Comparison of ENCODE assay signal across 20 cellular contexts in the genomic region with DNA sequence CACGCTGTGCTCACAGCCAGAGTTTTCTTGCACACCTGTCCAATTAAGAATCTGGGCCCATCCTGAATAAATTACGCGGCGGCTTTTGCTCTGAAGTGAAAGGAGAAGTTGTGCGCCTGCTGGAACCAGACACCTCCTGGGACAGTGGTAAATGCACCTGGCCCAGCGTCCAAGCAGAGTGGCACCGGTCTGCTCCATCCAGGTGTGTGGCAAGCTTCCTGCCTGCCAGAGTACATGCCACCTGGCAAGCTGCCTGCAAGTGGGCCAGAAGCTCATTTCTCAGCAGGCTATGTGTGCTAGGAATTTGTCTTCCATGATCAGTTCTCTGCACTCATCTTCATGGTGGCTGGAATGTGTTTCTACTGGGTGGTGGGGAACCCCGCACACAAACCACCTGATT.
DNase-seq lines count a peak whose midpoint lies in the region; ATAC-seq, FAIRE-seq and TF ChIP-seq lines count a peak whose summit lies in the region.
"Had no signal": no experiment of that assay in that cellular context is flagged by ENCODE, and none has a peak within 500 bp of the region (broad histone marks: within the 10 kb centered on the region; RNA-seq: fewer than 3 reads in every experiment).

No MANE protein-coding gene starts in this region.

- no peaks in the 10 kb centered on the region for H3K4me1 ChIP-seq in pancreas

- ATAC-seq in pancreas = no peak
- ATAC-seq: GM23338, Panc1, Right ventricle myocardium inferior had no signal

- peak; percentile 41 for DNase-seq in NCI-H748 (lab: John Stamatoyannopoulos, UW; ENCODE audit: unreplicated experiment)
- DNase-seq in NCI-H748 treated with DMSO at 0.1 percent for 48 hours (lab: John Stamatoyannopoulos, UW) = no peak
- peak; percentile 4 for DNase-seq in NCI-H128 (lab: John Stamatoyannopoulos, UW; ENCODE audit: unreplicated experiment)
- peak; percentile 30 for DNase-seq in NCI-H345 treated with DMSO at 0.1 percent for 48 hours (lab: John Stamatoyannopoulos, UW; ENCODE audit: unreplicated experiment)
- peak in 4 of 6 donors; percentile 9 to 55 (median 27) for DNase-seq in pancreas
- DNase-seq in NCI-H446 treated with DMSO at 0.1 percent for 48 hours (lab: John Stamatoyannopoulos, UW) = no peak
- DNase-seq in GM13977 (ENCODE audit: low spot score) = no peak
- no peak for DNase-seq in stimulated activated CD4-positive, alpha-beta T cell treated with anti-CD3 and anti-CD28 coated beads, Interleukin-1b, Interleukin-23, amount 100 ng/mL, for 48 hours
- DNase-seq: CD4-positive, alpha-beta memory T cell; GF-D8; KBM-7; NCI-H187; NCI-H2227 treated with DMSO at 0.1 percent for 48 hours; T-helper 1 cell had no signal

- no peak for FAIRE-seq in pancreas (lab: Jason Lieb, UNC)
- FAIRE-seq: D721Med, GM12891 had no signal

- no peaks in the 10 kb centered on the region for H3K9me3 ChIP-seq in pancreas

- H3K27ac ChIP-seq in pancreas = no peak overlapping the region
- H3K27ac ChIP-seq: SK-N-MC had no signal

- H3K4me3 ChIP-seq in pancreas = no peak overlapping the region
- H3K4me3 ChIP-seq: GM23338, SK-N-MC had no signal

- WGBS in pancreas, 2 donors = 74 to 75% methylated on average over 8 of the region's 8 CpGs

- intact Hi-C loops in pancreas (cut with DNase I) = no loop called here

- no peaks in the 10 kb centered on the region for H3K27me3 ChIP-seq in pancreas

- no peak for TF ChIP-seq CTCF in pancreas (IDR thresholded peaks at IDR 0.05)
- no peak for TF ChIP-seq CTCF in GM13977 (IDR thresholded peaks at IDR 0.05; ENCODE audit: extremely low read depth, insufficient read depth, missing control alignments)

- in situ Hi-C loops in GM13977 (cut with MboI; ENCODE audit: low pct_unique_long_range_greater_than_20kb, low sequenced_read_pairs, unreplicated experiment) = no loop called here

- H3K36me3 ChIP-seq in pancreas = no peaks in the 10 kb centered on the region

Comparison
In these comparisons a context has a peak if more than half of its experiments do, and no peak if none do; other contexts are left out.
1. DNase-seq: peak in NCI-H748 (single experiment), NCI-H128 (single experiment), NCI-H345 treated with DMSO at 0.1 percent for 48 hours (single experiment) and pancreas (4 of 6); none in NCI-H748 treated with DMSO at 0.1 percent for 48 hours (single experiment), NCI-H446 treated with DMSO at 0.1 percent for 48 hours (single experiment), GM13977 (single experiment) and stimulated activated CD4-positive, alpha-beta T cell treated with anti-CD3 and anti-CD28 coated beads, Interleukin-1b, Interleukin-23, amount 100 ng/mL, for 48 hours (single experiment).